12 cellular contexts compared by ENCODE assay signal in the genomic region with DNA sequence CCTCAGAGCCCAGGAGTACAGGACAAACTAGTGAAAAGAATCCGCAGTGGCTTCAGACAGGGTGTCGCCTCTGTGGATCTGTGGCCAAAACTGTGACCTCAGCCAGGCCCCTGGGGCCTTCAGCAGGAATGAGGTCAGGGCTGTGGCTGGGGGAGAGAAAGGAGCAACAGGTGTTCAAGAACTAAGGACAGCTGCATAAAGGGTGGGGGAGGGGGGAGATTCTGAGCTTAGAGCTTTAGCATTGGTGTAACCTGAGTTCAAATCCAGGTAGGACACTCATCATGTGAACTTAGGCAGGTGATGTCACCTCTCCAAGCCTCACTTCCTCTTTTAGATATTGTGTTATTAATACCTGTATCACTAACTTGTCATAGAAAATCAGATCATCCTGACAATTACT. TPM values are rescaled to one million over a fixed set of nuclear protein-coding genes. Genes with fewer than 3 reads are reported as not detected.
DNase-seq lines count a peak whose midpoint lies in the region; ATAC-seq and TF ChIP-seq lines count a peak whose summit lies in the region.
"Had no signal": no experiment of that assay in that cellular context is flagged by ENCODE, and none has a peak within 500 bp of the region (broad histone marks: within the 10 kb centered on the region; RNA-seq: fewer than 3 reads in every experiment).

No MANE protein-coding gene starts in this region.

- H3K9me3 ChIP-seq in muscle layer of colon (ENCODE audit: low read length) (no peaks in the 10 kb centered on the region), BE2C (no peaks in the 10 kb centered on the region)
- H3K9me3 ChIP-seq: suprapubic skin had no signal

- CTCF ChIA-PET in RWPE1 (lab: Yijun Ruan, JAX), result no interaction called here

- H3K27me3 ChIP-seq in muscle layer of colon (ENCODE audit: control insufficient read depth in 1 of 2, insufficient read depth in 2 of 2, low read length in 2 of 2) (no peaks in the 10 kb centered on the region), BE2C (no peaks in the 10 kb centered on the region)
- H3K27me3 ChIP-seq: suprapubic skin had no signal

- H3K9ac ChIP-seq in muscle layer of colon (ENCODE audit: low read length), result no peak overlapping the region

- H3K27ac ChIP-seq in RWPE1 (peak overlapping the region; percentile 91), muscle layer of colon (ENCODE audit: low read depth, low read length) (peak overlapping the region; percentile 86)

- H3K4me1 ChIP-seq in muscle layer of colon (ENCODE audit: insufficient read depth, low read length), result peaks cover 53% of the 10 kb centered on the region
- H3K4me1 ChIP-seq in BE2C, result no peaks in the 10 kb centered on the region; the same call in 1 of the 2 replicates

- peak; percentile 70 for DNase-seq in ELF-1 (ENCODE audit: low read depth, low spot score)
- no peak for DNase-seq in RWPE1 (ENCODE audit: low spot score)
- no peak for DNase-seq in ureter (ENCODE audit: low spot score)
- no peak for DNase-seq in BE2C
- no peak for DNase-seq in activated naive CD4-positive, alpha-beta T cell treated with Interleukin-2 at 50 U/mL for 16 hours
- DNase-seq: Calu3, NCI-H1105 treated with DMSO at 0.1 percent for 48 hours had no signal

- H3K4me3 ChIP-seq in muscle layer of colon (ENCODE audit: low read depth in 1 of 2, low read length in 2 of 2), result no peak overlapping the region
- no peak overlapping the region for H3K4me3 ChIP-seq in BE2C (ENCODE audit: low read depth, low read length)
- H3K4me3 ChIP-seq: suprapubic skin had no signal

- H3K36me3 ChIP-seq in muscle layer of colon (ENCODE audit: insufficient read depth, low read length) (no peaks in the 10 kb centered on the region), BE2C (no peaks in the 10 kb centered on the region)
- H3K36me3 ChIP-seq: suprapubic skin had no signal

- TF ChIP-seq CTCF in RWPE1 (conservative IDR thresholded peaks at IDR 0.05; ENCODE audit: low read depth), result no peak
- TF ChIP-seq CTCF in BE2C (IDR thresholded peaks at IDR 0.05; ENCODE audit: low read depth, low read length), result no peak

- POLR2A ChIA-PET in RWPE1 (lab: Yijun Ruan, JAX; ENCODE audit: low non-redundant PET), result no interaction called here

- peak; percentile 48 for ATAC-seq in GM19463 (IDR thresholded peaks at IDR 0.05; ENCODE audit: unreplicated experiment)
- no peak for ATAC-seq in GM18858 (IDR thresholded peaks at IDR 0.05; ENCODE audit: unreplicated experiment)
- ATAC-seq: Panc1 had no signal

RNA-seq across cellular contexts. Expression of a gene that starts 40.9 kb away (rescaled TPM):
- 167 TPM for total RNA-seq in ureter
- polyA plus RNA-seq in BE2C (2012; ENCODE audit: insufficient read depth, insufficient read length, low read depth), result 86.3 TPM
